Comparison of ENCODE assay signal across 8 cellular contexts in genomic region chr16:56916571-56917403, GRCh38. TPM values are rescaled to one million over a fixed set of nuclear protein-coding genes. Genes with fewer than 3 reads are reported as not detected.
DNase-seq lines count a peak whose midpoint lies in the region; ATAC-seq and TF ChIP-seq lines count a peak whose summit lies in the region.

No MANE protein-coding gene starts in this region.

- H3K27me3 ChIP-seq in MG63 (peaks cover 3% of the 10 kb centered on the region), esophagus muscularis mucosa (peaks cover 0 to 8% (median 0%) of the 10 kb centered on the region in 4 donors), suprapubic skin (no peaks in the 10 kb centered on the region)

- TF ChIP-seq POLR2A in esophagus muscularis mucosa (IDR thresholded peaks at IDR 0.05; ENCODE audit: low read depth) (no peak), suprapubic skin (IDR thresholded peaks at IDR 0.05) (no peak)

- H3K4me3 ChIP-seq in MG63, result no peak overlapping the region
- H3K4me3 ChIP-seq in esophagus muscularis mucosa, result no peak overlapping the region
- H3K4me3 ChIP-seq in suprapubic skin, result no peak overlapping the region

- TF ChIP-seq CTCF in esophagus muscularis mucosa (IDR thresholded peaks at IDR 0.05), result no peak
- no peak for TF ChIP-seq CTCF in suprapubic skin (IDR thresholded peaks at IDR 0.05)

- ATAC-seq in GM18498 (IDR thresholded peaks at IDR 0.05; ENCODE audit: unreplicated experiment) (peak; percentile 81), GM21576 (IDR thresholded peaks at IDR 0.05; ENCODE audit: unreplicated experiment) (peak; percentile 63), HG03139 (IDR thresholded peaks at IDR 0.05; ENCODE audit: unreplicated experiment) (no peak)

- DNase-seq in MG63 (peak; percentile 55), esophagus muscularis mucosa (ENCODE audit: extremely low spot score) (no peak), suprapubic skin (ENCODE audit: low spot score in 2 of 2) (no peak), AG08396 (ENCODE audit: low spot score) (no peak), HPDE6-E6E7 (ENCODE audit: extremely low spot score) (no peak)

- H3K27ac ChIP-seq in esophagus muscularis mucosa (replicated peaks in 1 of 4), result peak overlapping the region; percentile 28 to 59 (median 34)
- H3K27ac ChIP-seq in suprapubic skin, result peak overlapping the region; percentile 19

- H3K4me1 ChIP-seq in esophagus muscularis mucosa, result peaks cover 14 to 25% (median 15%) of the 10 kb centered on the region in 4 donors
- peaks cover 42% of the 10 kb centered on the region for H3K4me1 ChIP-seq in suprapubic skin

- WGBS in esophagus muscularis mucosa, result 65% methylated on average over 5 of the region's 5 CpGs
- 67% methylated on average over 5 of the region's 5 CpGs for WGBS in suprapubic skin

- intact Hi-C loops in esophagus muscularis mucosa (cut with DNase I), result no loop called here

- TF ChIP-seq EP300 in esophagus muscularis mucosa (IDR thresholded peaks at IDR 0.05) (no peak), suprapubic skin (IDR thresholded peaks at IDR 0.05) (no peak)

- H3K36me3 ChIP-seq in MG63, result no peaks in the 10 kb centered on the region
- H3K36me3 ChIP-seq in esophagus muscularis mucosa, result no peaks in the 10 kb centered on the region
- H3K36me3 ChIP-seq in suprapubic skin, result no peaks in the 10 kb centered on the region

- H3K9me3 ChIP-seq in MG63 (no peaks in the 10 kb centered on the region), esophagus muscularis mucosa (no peaks in the 10 kb centered on the region), suprapubic skin (no peaks in the 10 kb centered on the region)

RNA-seq across cellular contexts. Expression of gene HERPUD1, which starts 15.2 kb away (rescaled TPM):
- total RNA-seq in MG63 (2014; rRNA removed; shearing (Covaris generic); ENCODE audit: low replicate concordance), result 226 and 252 TPM in 2 replicates
- total RNA-seq in esophagus muscularis mucosa (10 to 100 TPM; 64.0 to 99.7 (median 71.5) TPM), suprapubic skin (100 to 1,000 TPM; 146 to 246 (median 160) TPM)

RNA-seq across cellular contexts. Expression of gene CETP, which starts 45.0 kb away (rescaled TPM):
- total RNA-seq in MG63 (2014; rRNA removed; shearing (Covaris generic); ENCODE audit: low replicate concordance), result not detected in 2 replicates
- 1 to 10 TPM in 1 of 4 donors, under 1 TPM in 2, not detected in 1; 0.19 to 1.2 (median 0.52) TPM for total RNA-seq in esophagus muscularis mucosa
- total RNA-seq in suprapubic skin, result 1 to 10 TPM in 1 of 4 donors, under 1 TPM in 1, not detected in 2; 0.72 to 1.7 TPM

RNA-seq across cellular contexts. Expression of gene SLC12A3, which starts 51.8 kb away (rescaled TPM):
- total RNA-seq in MG63 (2014; rRNA removed; shearing (Covaris generic); ENCODE audit: low replicate concordance), result not detected in 2 replicates
- total RNA-seq in esophagus muscularis mucosa, result not detected
- total RNA-seq in suprapubic skin, result under 1 TPM in 1 of 4 donors, not detected in 3; 0.13 TPM
